Comparison of ENCODE assay signal across 14 cellular contexts in genomic region chr5:169303119-169303515, GRCh38.
"Had no signal": no experiment of that assay in that cellular context is flagged by ENCODE, and none has a peak within 500 bp of the region (broad histone marks: within the 10 kb centered on the region; RNA-seq: fewer than 3 reads in every experiment).

No MANE protein-coding gene starts in this region.

- H3K4me3 Mint-ChIP-seq: activated CD4-positive, alpha-beta memory T cell treated with anti-CD3 and anti-CD28 coated beads for 36 hours; activated naive CD8-positive, alpha-beta T cell treated with anti-CD3 and anti-CD28 coated beads for 36 hours; memory B cell; naive B cell; stimulated activated effector memory CD8-positive, alpha-beta T cell treated with anti-CD3 and anti-CD28 coated beads, Interleukin-12 subunit alpha, Interleukin-12 subunit beta, amount 100 ng/mL, for 72 hours; stimulated activated naive CD8-positive, alpha-beta T cell treated with anti-CD3 and anti-CD28 coated beads, Interleukin-15, amount 100 ng/mL, for 72 hours; T-cell had no signal

- H3K9me3 Mint-ChIP-seq: activated CD4-positive, alpha-beta memory T cell treated with anti-CD3 and anti-CD28 coated beads for 36 hours; activated naive CD8-positive, alpha-beta T cell treated with anti-CD3 and anti-CD28 coated beads for 36 hours; memory B cell; stimulated activated effector memory CD8-positive, alpha-beta T cell treated with anti-CD3 and anti-CD28 coated beads, Interleukin-12 subunit alpha, Interleukin-12 subunit beta, amount 100 ng/mL, for 72 hours; stimulated activated naive CD8-positive, alpha-beta T cell treated with anti-CD3 and anti-CD28 coated beads, Interleukin-15, amount 100 ng/mL, for 72 hours; T-cell; WTC11 had no signal

- H2AFZ ChIP-seq: parathyroid adenoma had no signal

- H3K27ac Mint-ChIP-seq: activated CD4-positive, alpha-beta memory T cell treated with anti-CD3 and anti-CD28 coated beads for 36 hours; activated naive CD8-positive, alpha-beta T cell treated with anti-CD3 and anti-CD28 coated beads for 36 hours; memory B cell; naive B cell; stimulated activated effector memory CD8-positive, alpha-beta T cell treated with anti-CD3 and anti-CD28 coated beads, Interleukin-12 subunit alpha, Interleukin-12 subunit beta, amount 100 ng/mL, for 72 hours; T-cell; WTC11 had no signal

- ATAC-seq: stimulated activated effector memory CD8-positive, alpha-beta T cell treated with anti-CD3 and anti-CD28 coated beads, Interleukin-12 subunit alpha, Interleukin-12 subunit beta, amount 100 ng/mL, for 72 hours; T-cell had no signal

- H3K36me3 ChIP-seq: cardiac muscle cell, gastrocnemius medialis, tibial nerve had no signal

- FAIRE-seq: urothelium cell line had no signal

- H3K27me3 ChIP-seq: cardiac muscle cell had no signal

- H3K9ac ChIP-seq: parathyroid adenoma had no signal

- H3K36me3 Mint-ChIP-seq: activated CD4-positive, alpha-beta memory T cell treated with anti-CD3 and anti-CD28 coated beads for 36 hours; activated naive CD8-positive, alpha-beta T cell treated with anti-CD3 and anti-CD28 coated beads for 36 hours; naive B cell; stimulated activated effector memory CD8-positive, alpha-beta T cell treated with anti-CD3 and anti-CD28 coated beads, Interleukin-12 subunit alpha, Interleukin-12 subunit beta, amount 100 ng/mL, for 72 hours; T-cell; WTC11 had no signal

- H3K4me3 ChIP-seq: cardiac muscle cell, gastrocnemius medialis, skin epidermis, tibial nerve had no signal

- H3K27ac ChIP-seq: cardiac muscle cell, gastrocnemius medialis, parathyroid adenoma, tibial nerve had no signal

- H3K9me3 ChIP-seq: gastrocnemius medialis, tibial nerve had no signal
